In the genomic region with DNA sequence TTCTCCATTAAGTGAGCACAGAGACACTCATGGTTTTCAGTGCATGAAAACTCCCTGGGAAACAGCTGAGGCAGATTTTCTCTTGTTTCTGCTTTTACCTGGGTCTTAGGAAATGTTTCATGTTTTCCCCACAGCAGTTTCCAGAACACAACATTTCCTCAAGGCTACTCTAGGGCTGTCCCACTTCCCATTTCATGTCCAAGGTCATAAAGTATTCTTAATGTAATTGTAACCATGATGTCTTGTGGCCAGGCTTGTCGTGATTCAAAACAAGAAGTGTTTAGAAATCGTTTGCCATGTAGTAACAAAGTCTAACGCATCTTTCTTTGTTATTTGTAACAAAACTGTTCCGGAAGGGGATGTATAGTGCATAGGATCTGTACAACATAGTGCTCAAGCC, we compare ENCODE assay signal across 37 cellular contexts.
"Had no signal": no experiment of that assay in that cellular context is flagged by ENCODE, and none has a peak within 500 bp of the region (broad histone marks: within the 10 kb centered on the region; RNA-seq: fewer than 3 reads in every experiment).

No MANE protein-coding gene starts in this region.

- H2AFZ ChIP-seq: PC-9 had no signal

- H3K9me3 ChIP-seq: MG63 had no signal

- H3K4me1 Mint-ChIP-seq: activated CD4-positive, alpha-beta memory T cell treated with anti-CD3 and anti-CD28 coated beads, Interleukin-2, amount 10 ng/mL, durations not matched to agents 7 days and 5 days; activated CD8-positive, alpha-beta memory T cell treated with anti-CD3 and anti-CD28 coated beads, Interleukin-2, amount 10 ng/mL, durations not matched to agents 7 days and 5 days; activated naive CD8-positive, alpha-beta T cell treated with anti-CD3 and anti-CD28 coated beads for 36 hours had no signal

- H3K9me3 Mint-ChIP-seq: activated CD4-positive, alpha-beta memory T cell treated with anti-CD3 and anti-CD28 coated beads, Interleukin-2, amount 10 ng/mL, durations not matched to agents 7 days and 5 days; activated naive CD8-positive, alpha-beta T cell treated with anti-CD3 and anti-CD28 coated beads for 36 hours had no signal

- H3K27ac Mint-ChIP-seq: activated CD4-positive, alpha-beta memory T cell treated with anti-CD3 and anti-CD28 coated beads, Interleukin-2, amount 10 ng/mL, durations not matched to agents 7 days and 5 days; activated CD8-positive, alpha-beta memory T cell treated with anti-CD3 and anti-CD28 coated beads, Interleukin-2, amount 10 ng/mL, durations not matched to agents 7 days and 5 days; activated naive CD8-positive, alpha-beta T cell treated with anti-CD3 and anti-CD28 coated beads for 36 hours had no signal

- H3K4me3 Mint-ChIP-seq: activated CD4-positive, alpha-beta memory T cell treated with anti-CD3 and anti-CD28 coated beads, Interleukin-2, amount 10 ng/mL, durations not matched to agents 7 days and 5 days; activated CD8-positive, alpha-beta memory T cell treated with anti-CD3 and anti-CD28 coated beads, Interleukin-2, amount 10 ng/mL, durations not matched to agents 7 days and 5 days; activated naive CD8-positive, alpha-beta T cell treated with anti-CD3 and anti-CD28 coated beads for 36 hours had no signal

- H3K36me3 ChIP-seq: brain microvascular endothelial cell, MG63, WERI-Rb-1 had no signal

- DNase-seq: activated CD4-positive, alpha-beta memory T cell treated with anti-CD3 and anti-CD28 coated beads, Interleukin-2, amount 10 ng/mL, durations not matched to agents 7 days and 5 days; activated CD4-positive, alpha-beta T cell treated with anti-CD3 and anti-CD28 coated beads for 1 hour; activated CD4-positive, alpha-beta T cell treated with anti-CD3 and anti-CD28 coated beads for 48 hours; activated CD4-positive, CD25-positive, alpha-beta regulatory T cell; activated CD8-positive, alpha-beta memory T cell treated with anti-CD3 and anti-CD28 coated beads for 24 hours; activated CD8-positive, alpha-beta memory T cell treated with anti-CD3 and anti-CD28 coated beads, Interleukin-2, amount 10 ng/mL, durations not matched to agents 7 days and 5 days; activated CD8-positive, alpha-beta memory T cell treated with anti-CD3 and anti-CD28 coated beads, Interleukin-2, amount 50 U/mL, for 48 hours; activated effector memory CD4-positive, alpha-beta T cell treated with Interleukin-2 at 50 U/mL for 16 hours; activated naive CD4-positive, alpha-beta T cell treated with anti-CD3 and anti-CD28 coated beads, Interleukin-2, amount 50 U/mL, for 16 hours; activated naive CD8-positive, alpha-beta T cell treated with anti-CD3 and anti-CD28 coated beads for 36 hours; activated T-cell treated with anti-CD3 and anti-CD28 coated beads, Interleukin-2, amount 50 U/mL, for 48 hours; amniotic stem cell; aorta; brain microvascular endothelial cell; central memory CD4-positive, alpha-beta T cell; Kasumi-1; KG1; MG63; NCI-H1092; NCI-H146; NCI-H187; NCI-H2029 treated with DMSO at 0.1 percent for 48 hours; NCI-H2107; NCI-H2171; NCI-H510A; NCI-H526; NCI-H748 treated with DMSO at 0.1 percent for 48 hours; NK-92 treated with Interleukin-12 subunit alpha and Interleukin-12 subunit beta, amount 100 ng/mL, for 24 hours; PC-9; SIG-M5; SW 1271; T-helper 1 cell; T-helper 2 cell; T-helper 9 cell; WERI-Rb-1 had no signal

- H3K36me3 Mint-ChIP-seq: activated CD8-positive, alpha-beta memory T cell treated with anti-CD3 and anti-CD28 coated beads, Interleukin-2, amount 10 ng/mL, durations not matched to agents 7 days and 5 days; activated naive CD8-positive, alpha-beta T cell treated with anti-CD3 and anti-CD28 coated beads for 36 hours had no signal

- H3K27me3 ChIP-seq: brain microvascular endothelial cell, MG63 had no signal

- H3K4me3 ChIP-seq: MG63, PC-9 had no signal

- H3K4me2 ChIP-seq: PC-9 had no signal

- ATAC-seq: activated CD8-positive, alpha-beta memory T cell treated with anti-CD3 and anti-CD28 coated beads, Interleukin-2, amount 10 ng/mL, durations not matched to agents 7 days and 5 days; Right ventricle myocardium inferior had no signal

- H3K27ac ChIP-seq: brain microvascular endothelial cell, PC-9, RWPE1, WERI-Rb-1 had no signal
